In the genomic region with DNA sequence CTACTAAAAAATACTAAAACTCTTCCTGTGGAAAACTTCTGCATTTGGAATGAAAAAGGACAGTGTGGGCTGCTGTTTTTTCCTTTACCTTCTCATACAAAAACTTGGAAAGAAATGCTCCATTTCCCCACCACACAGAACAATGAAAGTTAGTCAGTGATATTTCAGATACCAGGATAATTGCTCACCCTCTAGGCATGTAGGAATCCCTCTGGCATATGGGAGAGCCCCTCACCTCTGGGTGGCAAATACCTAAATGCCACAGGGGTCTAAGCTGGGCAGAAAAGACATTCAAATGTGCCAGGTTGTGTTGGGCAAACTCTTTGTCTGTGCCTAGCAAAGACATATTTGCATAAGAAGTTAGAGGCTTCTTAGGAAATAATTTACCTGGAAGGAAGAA, we compare ENCODE assay signal across 1 cellular context.
TF ChIP-seq lines count a peak whose summit lies in the region.

No MANE protein-coding gene starts in this region.

TF ChIP-seq in H1, 55 proteins besides CTCF, POLR2A, EP300 and RAD21:
- TF ChIP-seq TEAD4 (IDR thresholded peaks at IDR 0.05; ENCODE audit: low read depth, low read length) = peak; percentile 37; the same call in 1 of the 2 replicates
- TF ChIP-seq, protein P1, sequence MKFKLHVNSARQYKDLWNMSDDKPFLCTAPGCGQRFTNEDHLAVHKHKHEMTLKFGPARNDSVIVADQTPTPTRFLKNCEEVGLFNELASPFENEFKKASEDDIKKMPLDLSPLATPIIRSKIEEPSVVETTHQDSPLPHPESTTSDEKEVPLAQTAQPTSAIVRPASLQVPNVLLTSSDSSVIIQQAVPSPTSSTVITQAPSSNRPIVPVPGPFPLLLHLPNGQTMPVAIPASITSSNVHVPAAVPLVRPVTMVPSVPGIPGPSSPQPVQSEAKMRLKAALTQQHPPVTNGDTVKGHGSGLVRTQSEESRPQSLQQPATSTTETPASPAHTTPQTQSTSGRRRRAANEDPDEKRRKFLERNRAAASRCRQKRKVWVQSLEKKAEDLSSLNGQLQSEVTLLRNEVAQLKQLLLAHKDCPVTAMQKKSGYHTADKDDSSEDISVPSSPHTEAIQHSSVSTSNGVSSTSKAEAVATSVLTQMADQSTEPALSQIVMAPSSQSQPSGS (IDR thresholded peaks at IDR 0.05; ENCODE audit: low read length) = no peak
